22 cellular contexts compared by ENCODE assay signal in genomic region chr5:107272954-107273353, GRCh38.
DNase-seq lines count a peak whose midpoint lies in the region; ATAC-seq, FAIRE-seq and TF ChIP-seq lines count a peak whose summit lies in the region.
"Had no signal": no experiment of that assay in that cellular context is flagged by ENCODE, and none has a peak within 500 bp of the region (broad histone marks: within the 10 kb centered on the region; RNA-seq: fewer than 3 reads in every experiment).

No MANE protein-coding gene starts in this region.

- H3K23ac ChIP-seq in mesendoderm (ENCODE audit: low read length) = no peak overlapping the region

- H2BK5ac ChIP-seq in mesendoderm (ENCODE audit: low read length) = no peak overlapping the region

- H3K36me3 ChIP-seq in mesendoderm (ENCODE audit: control insufficient read depth, insufficient read depth, low read length) = no peaks in the 10 kb centered on the region
- H3K36me3 ChIP-seq: BLaER1, HAP-1 had no signal

- no peak overlapping the region for H3K9ac ChIP-seq in mesendoderm (ENCODE audit: low read length)
- H3K9ac ChIP-seq: BLaER1, GM23248 had no signal

- H3K79me2 ChIP-seq in mesendoderm (ENCODE audit: control insufficient read depth, insufficient read depth, low read length) = no peaks in the 10 kb centered on the region

- H2AK5ac ChIP-seq in mesendoderm (ENCODE audit: low read length) = no peak overlapping the region

- no peak overlapping the region for H3K4me3 ChIP-seq in fibroblast of pulmonary artery (replicated peaks; ENCODE audit: low read depth, low read length)
- no peak overlapping the region for H3K4me3 ChIP-seq in mesendoderm (ENCODE audit: low read length)
- H3K4me3 ChIP-seq: BLaER1, GM23248, HAP-1 had no signal

- H4K5ac ChIP-seq in mesendoderm (ENCODE audit: low read length) = no peak overlapping the region

- TF ChIP-seq CTCF in fibroblast of pulmonary artery (IDR thresholded peaks at IDR 0.05; ENCODE audit: low read length, missing control alignments) = no peak

- DNase-seq in RCC 7860 (ENCODE audit: low spot score) (peak; percentile 39), amniotic epithelial cell (ENCODE audit: low read depth) (peak; percentile 70), fibroblast of pulmonary artery (ENCODE audit: low read depth) (peak; percentile 20), mesendoderm (peak; percentile 68), hypothalamus (lab: John Stamatoyannopoulos, UW) (no peak)
- DNase-seq: Calu3; CD8-positive, alpha-beta T cell; EL; GM23248; MM.1S; NCI-H1092; NCI-H146; NCI-H2081; NCI-H2171 treated with DMSO at 0.1 percent for 48 hours; NK-92 treated with Interleukin-12 subunit alpha and Interleukin-12 subunit beta, amount 100 ng/mL, for 24 hours; SHP77 had no signal

- H3K27me3 ChIP-seq in mesendoderm (ENCODE audit: insufficient read depth, low read length, poor library complexity) = no peaks in the 10 kb centered on the region
- H3K27me3 ChIP-seq: BLaER1 had no signal

- ATAC-seq in activated CD4-positive, CD25-positive, alpha-beta regulatory T cell treated with anti-CD3 and anti-CD28 coated beads, Interleukin-2, amount 50 U/mL, for 24 hours = no peak
- ATAC-seq in HG03439 (IDR thresholded peaks at IDR 0.05; ENCODE audit: unreplicated experiment) = no peak
- ATAC-seq: CD8-positive, alpha-beta T cell had no signal

- H3K4me1 ChIP-seq in mesendoderm (ENCODE audit: control insufficient read depth, low read depth, low read length) = no peaks in the 10 kb centered on the region
- H3K4me1 ChIP-seq: BLaER1 had no signal

- H3K4ac ChIP-seq in mesendoderm (ENCODE audit: low read depth, low read length) = no peak overlapping the region

- no peak overlapping the region for H4K8ac ChIP-seq in mesendoderm (ENCODE audit: low read depth, low read length)

- H2BK120ac ChIP-seq in mesendoderm (ENCODE audit: low read depth, low read length) = no peak overlapping the region

- no peak overlapping the region for H3K4me2 ChIP-seq in mesendoderm (ENCODE audit: low read length)
- H3K4me2 ChIP-seq: BLaER1 had no signal

- FAIRE-seq in RCC 7860 (lab: Jason Lieb, UNC) = peak; percentile 72
- FAIRE-seq: GM12892, GM18507 had no signal

- H2BK15ac ChIP-seq in mesendoderm (replicated peaks; ENCODE audit: low read depth) = no peak overlapping the region

- no peak overlapping the region for H3K56ac ChIP-seq in mesendoderm (ENCODE audit: low read length)

- no peak overlapping the region for H3K27ac ChIP-seq in mesendoderm (ENCODE audit: low read depth, low read length)
- H3K27ac ChIP-seq: BLaER1, GM23248 had no signal

- WGBS in mesendoderm (ENCODE audit: extremely low coverage, insufficient coverage, low lambda C conversion rate) = no CpG with 5 or more reads among the region's 4 CpGs

- no peaks in the 10 kb centered on the region for H3K79me1 ChIP-seq in mesendoderm (ENCODE audit: low read length)

- H3K18ac ChIP-seq in mesendoderm (ENCODE audit: low read length) = no peak overlapping the region

Comparison
In these comparisons a context has a peak if more than half of its experiments do, and no peak if none do; other contexts are left out.
1. DNase-seq: peak in RCC 7860 (single experiment), amniotic epithelial cell (single experiment), fibroblast of pulmonary artery (single experiment) and mesendoderm (single experiment); none in hypothalamus (0 of 51).